ENCODE assay signal across 18 cellular contexts in the genomic region with DNA sequence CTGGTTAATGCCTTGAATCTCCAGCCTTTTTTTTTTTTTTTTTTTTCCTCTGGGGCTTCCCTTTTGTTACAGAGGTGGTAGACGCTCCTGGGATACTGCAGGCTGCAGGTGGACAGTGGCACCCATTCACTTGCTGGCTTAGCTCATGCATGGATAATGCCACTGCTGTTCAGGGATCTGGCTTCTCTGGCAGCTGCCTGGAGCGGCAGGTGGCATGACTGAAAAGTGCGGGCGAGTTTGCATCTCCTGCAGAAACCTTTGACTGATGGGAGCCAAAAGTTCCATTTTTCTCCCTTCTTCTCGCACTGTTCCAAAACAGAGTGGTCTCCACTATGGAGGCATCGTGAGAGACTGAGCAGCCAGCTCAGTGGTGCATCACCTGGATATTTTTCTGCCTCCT. TPM values are rescaled to one million over a fixed set of nuclear protein-coding genes. Genes with fewer than 3 reads are reported as not detected.
DNase-seq lines count a peak whose midpoint lies in the region; ATAC-seq, FAIRE-seq and TF ChIP-seq lines count a peak whose summit lies in the region.
"Had no signal": no experiment of that assay in that cellular context is flagged by ENCODE, and none has a peak within 500 bp of the region (broad histone marks: within the 10 kb centered on the region; RNA-seq: fewer than 3 reads in every experiment).

No MANE protein-coding gene starts in this region.

- H3K27ac ChIP-seq in SJCRH30 (no peak overlapping the region), pancreas (no peak overlapping the region)
- H3K27ac ChIP-seq: KMS-11, RWPE1, SJSA1 had no signal

- DNase-seq in DMS53 (lab: John Stamatoyannopoulos, UW), result peak; percentile 89
- DNase-seq in G401 (ENCODE audit: low spot score), result peak; percentile 14
- peak; percentile 72 for DNase-seq in NCI-H2171 treated with DMSO at 0.1 percent for 48 hours (lab: John Stamatoyannopoulos, UW)
- DNase-seq in SJCRH30, result peak; percentile 40 to 64
- no peak for DNase-seq in pancreas
- DNase-seq in dermis blood vessel endothelial cell, result no peak
- DNase-seq: Caco-2, DMS79 treated with DMSO at 0.1 percent for 48 hours, NCI-H1930, NCI-H510A, T-helper 2 cell had no signal

- ATAC-seq in pancreas, result no peak
- ATAC-seq in HG02571 (IDR thresholded peaks at IDR 0.05; ENCODE audit: unreplicated experiment), result no peak

- H3K27me3 ChIP-seq in SJCRH30 (no peaks in the 10 kb centered on the region), pancreas (no peaks in the 10 kb centered on the region)
- H3K27me3 ChIP-seq: SJSA1 had no signal

- intact Hi-C loops in pancreas (cut with DNase I), result no loop called here

- TF ChIP-seq CTCF in pancreas (IDR thresholded peaks at IDR 0.05), result no peak

- in situ Hi-C loops in G401 (cut with HindIII; ENCODE audit: low sequenced_read_pairs), result no loop called here

- WGBS in pancreas, 2 donors, result 68 to 72% methylated on average over 6 of the region's 6 CpGs

- no peaks in the 10 kb centered on the region for H3K36me3 ChIP-seq in SJCRH30
- H3K36me3 ChIP-seq in pancreas, result no peaks in the 10 kb centered on the region
- H3K36me3 ChIP-seq: SJSA1 had no signal

- no peak for FAIRE-seq in pancreas (lab: Jason Lieb, UNC)
- FAIRE-seq: G401.6, GM12891, GM18507 had no signal

- H3K4me1 ChIP-seq in SJCRH30 (peaks cover 10% of the 10 kb centered on the region), pancreas (peaks cover 3 to 14% (median 6%) of the 10 kb centered on the region in 3 donors)

- H3K9me3 ChIP-seq in SJCRH30 (replicated peaks), result no peaks in the 10 kb centered on the region
- no peaks in the 10 kb centered on the region for H3K9me3 ChIP-seq in pancreas
- H3K9me3 ChIP-seq: Caco-2, SJSA1 had no signal

- H3K4me3 ChIP-seq in SJCRH30, result no peak overlapping the region
- H3K4me3 ChIP-seq in pancreas, result no peak overlapping the region
- H3K4me3 ChIP-seq: SJSA1 had no signal

RNA-seq across cellular contexts. Expression of a gene that starts 5.9 kb away (rescaled TPM):
- 27.4 and 35.5 TPM in 2 replicates for total RNA-seq in G401 (2014; rRNA removed; shearing (Covaris generic))
- 25.7 and 33.7 TPM in 2 replicates for total RNA-seq in SJCRH30 (2014; rRNA removed; shearing (Covaris generic))
- total RNA-seq in pancreas (10 to 100 TPM in 5 of 6 donors, 1 to 10 TPM in 1; 7.6 to 18.7 (median 12.6) TPM), dermis blood vessel endothelial cell (18.2 and 19.9 TPM in 2 replicates)
- 10 to 100 TPM in 1 of 2 donors, 1 to 10 TPM in 1; 9.9 to 17.2 TPM for polyA plus RNA-seq in pancreas

Comparison
In these comparisons a context has a peak if more than half of its experiments do, and no peak if none do; other contexts are left out.
1. DNase-seq: peak in DMS53 (single experiment), G401 (single experiment), NCI-H2171 treated with DMSO at 0.1 percent for 48 hours (single experiment) and SJCRH30 (2 of 2); none in pancreas (0 of 6) and dermis blood vessel endothelial cell (single experiment).